1 cellular context compared by ENCODE assay signal in the genomic region with DNA sequence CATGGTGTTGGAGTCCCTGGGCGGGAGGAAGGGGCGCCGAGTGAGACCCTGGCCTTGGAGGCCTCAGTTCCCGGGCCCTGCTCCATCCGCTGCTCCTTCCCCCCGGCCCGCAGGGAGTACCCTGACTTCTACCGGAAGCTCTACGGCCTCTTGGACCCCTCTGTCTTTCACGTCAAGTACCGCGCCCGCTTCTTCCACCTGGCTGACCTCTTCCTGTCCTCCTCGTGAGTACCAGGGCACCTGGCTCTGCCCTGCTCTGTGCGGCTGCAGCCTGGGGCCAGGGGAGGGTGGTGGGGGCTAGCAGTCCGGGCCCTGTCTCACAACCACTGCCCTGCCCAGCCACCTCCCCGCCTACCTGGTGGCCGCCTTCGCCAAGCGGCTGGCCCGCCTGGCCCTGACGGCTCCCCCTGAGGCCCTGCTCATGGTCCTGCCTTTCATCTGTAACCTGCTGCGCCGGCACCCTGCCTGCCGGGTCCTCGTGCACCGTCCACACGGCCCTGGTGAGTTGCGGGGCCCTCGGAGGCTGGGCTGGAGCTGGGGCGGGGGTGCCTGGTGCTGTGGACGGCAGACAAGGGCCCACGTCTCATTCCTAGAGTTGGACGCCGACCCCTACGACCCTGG.
TF ChIP-seq lines count a peak whose summit lies in the region.

No MANE protein-coding gene starts in this region.

TF ChIP-seq in K562, 482 proteins besides CTCF, POLR2A, EP300 and RAD21:
- 0 out of 2 replicates have a peak, but pooled peaks have one; percentile 30 for TF ChIP-seq POLR2G (IDR thresholded peaks at IDR 0.05; ENCODE audit: low read depth, low read length)
- TF ChIP-seq, protein P1, sequence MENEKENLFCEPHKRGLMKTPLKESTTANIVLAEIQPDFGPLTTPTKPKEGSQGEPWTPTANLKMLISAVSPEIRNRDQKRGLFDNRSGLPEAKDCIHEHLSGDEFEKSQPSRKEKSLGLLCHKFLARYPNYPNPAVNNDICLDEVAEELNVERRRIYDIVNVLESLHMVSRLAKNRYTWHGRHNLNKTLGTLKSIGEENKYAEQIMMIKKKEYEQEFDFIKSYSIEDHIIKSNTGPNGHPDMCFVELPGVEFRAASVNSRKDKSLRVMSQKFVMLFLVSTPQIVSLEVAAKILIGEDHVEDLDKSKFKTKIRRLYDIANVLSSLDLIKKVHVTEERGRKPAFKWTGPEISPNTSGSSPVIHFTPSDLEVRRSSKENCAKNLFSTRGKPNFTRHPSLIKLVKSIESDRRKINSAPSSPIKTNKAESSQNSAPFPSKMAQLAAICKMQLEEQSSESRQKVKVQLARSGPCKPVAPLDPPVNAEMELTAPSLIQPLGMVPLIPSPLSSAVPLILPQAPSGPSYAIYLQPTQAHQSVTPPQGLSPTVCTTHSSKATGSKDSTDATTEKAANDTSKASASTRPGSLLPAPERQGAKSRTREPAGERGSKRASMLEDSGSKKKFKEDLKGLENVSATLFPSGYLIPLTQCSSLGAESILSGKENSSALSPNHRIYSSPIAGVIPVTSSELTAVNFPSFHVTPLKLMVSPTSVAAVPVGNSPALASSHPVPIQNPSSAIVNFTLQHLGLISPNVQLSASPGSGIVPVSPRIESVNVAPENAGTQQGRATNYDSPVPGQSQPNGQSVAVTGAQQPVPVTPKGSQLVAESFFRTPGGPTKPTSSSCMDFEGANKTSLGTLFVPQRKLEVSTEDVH (IDR thresholded peaks at IDR 0.05; ENCODE audit: low read depth, partially characterized antibody) = no peak
